29 cellular contexts compared by ENCODE assay signal in genomic region chr5:102890133-102890532, GRCh38.
"Had no signal": no experiment of that assay in that cellular context is flagged by ENCODE, and none has a peak within 500 bp of the region (broad histone marks: within the 10 kb centered on the region; RNA-seq: fewer than 3 reads in every experiment).

No MANE protein-coding gene starts in this region.

- ATAC-seq: heart left ventricle; right lobe of liver; stimulated activated memory B cell treated with anti-CD40 and anti-IgM and Interleukin-4, amounts not matched to agents 10 μg/mL and 1 μg/mL and 100 μg/mL, for 72 hours; stimulated activated naive CD8-positive, alpha-beta T cell treated with anti-CD3 and anti-CD28 coated beads, Interleukin-15, amount 100 ng/mL, for 72 hours had no signal

- H3K4me3 ChIP-seq: heart left ventricle, left ventricle myocardium inferior, lung, right atrium auricular region, right lobe of liver, smooth muscle cell, testis, thyroid gland, transverse colon, upper lobe of left lung had no signal

- H3K36me3 ChIP-seq: heart left ventricle, left ventricle myocardium inferior, neutrophil, right lobe of liver, thyroid gland, transverse colon, upper lobe of left lung had no signal

- H3K9me3 Mint-ChIP-seq: mesothelial cell of epicardium; naive B cell; nephron; stimulated activated memory B cell treated with anti-CD40 and anti-IgM and Interleukin-4, amounts not matched to agents 10 μg/mL and 1 μg/mL and 100 μg/mL, for 72 hours; stimulated activated naive CD8-positive, alpha-beta T cell treated with anti-CD3 and anti-CD28 coated beads, Interleukin-15, amount 100 ng/mL, for 72 hours had no signal

- H3K9ac ChIP-seq: parathyroid adenoma had no signal

- H3K4me1 Mint-ChIP-seq: naive B cell; nephron; stimulated activated memory B cell treated with anti-CD40 and anti-IgM and Interleukin-4, amounts not matched to agents 10 μg/mL and 1 μg/mL and 100 μg/mL, for 72 hours; stimulated activated naive CD8-positive, alpha-beta T cell treated with anti-CD3 and anti-CD28 coated beads, Interleukin-15, amount 100 ng/mL, for 72 hours had no signal

- H3K27ac Mint-ChIP-seq: naive B cell; nephron; progenitor cell of endocrine pancreas; stimulated activated memory B cell treated with anti-CD40 and anti-IgM and Interleukin-4, amounts not matched to agents 10 μg/mL and 1 μg/mL and 100 μg/mL, for 72 hours; stimulated activated naive CD8-positive, alpha-beta T cell treated with anti-CD3 and anti-CD28 coated beads, Interleukin-15, amount 100 ng/mL, for 72 hours had no signal

- H3K27ac ChIP-seq: heart left ventricle, left ventricle myocardium inferior, neutrophil, parathyroid adenoma, right lobe of liver, testis, thyroid gland, transverse colon, upper lobe of left lung had no signal

- DNase-seq: heart left ventricle; hypothalamus; islet precursor cell; left ventricle myocardium inferior; mesendoderm; naive B cell; occipital lobe; right lobe of liver; stimulated activated CD4-positive, alpha-beta T cell treated with anti-CD3 and anti-CD28 coated beads, Interleukin-1b, Interleukin-23, amount 100 ng/mL, for 48 hours; stimulated activated CD4-positive, alpha-beta T cell treated with anti-CD3 and anti-CD28 coated beads, Interleukin-2, amount 100 ng/mL, for 48 hours; stimulated activated CD4-positive, alpha-beta T cell treated with anti-CD3 and anti-CD28 coated beads, Interleukin-4, amount 100 ng/mL, for 4 hours; stimulated activated CD8-positive, alpha-beta memory T cell treated with anti-CD3 and anti-CD28 coated beads, Interleukin-4, amount 100 ng/mL, for 48 hours; stimulated activated naive CD4-positive, alpha-beta T cell treated with Interleukin-2 at 50 U/mL for 16 hours; stimulated activated naive CD8-positive, alpha-beta T cell treated with anti-CD3 and anti-CD28 coated beads, Interleukin-15, amount 100 ng/mL, for 72 hours; substantia nigra; testis; thyroid gland; transverse colon; upper lobe of left lung had no signal

- H3K27me3 ChIP-seq: heart left ventricle, neutrophil, right atrium auricular region, right lobe of liver, testis, thyroid gland, transverse colon, upper lobe of left lung had no signal

- H3K9me3 ChIP-seq: heart left ventricle, left ventricle myocardium inferior, neutrophil, right atrium auricular region, right lobe of liver, testis, thyroid gland, transverse colon, upper lobe of left lung had no signal

- H3K4me2 ChIP-seq: smooth muscle cell had no signal

- H3K4me3 Mint-ChIP-seq: mesothelial cell of epicardium; naive B cell; nephron; neural crest cell; stimulated activated memory B cell treated with anti-CD40 and anti-IgM and Interleukin-4, amounts not matched to agents 10 μg/mL and 1 μg/mL and 100 μg/mL, for 72 hours; stimulated activated naive CD8-positive, alpha-beta T cell treated with anti-CD3 and anti-CD28 coated beads, Interleukin-15, amount 100 ng/mL, for 72 hours had no signal

- H3K36me3 Mint-ChIP-seq: mesothelial cell of epicardium, naive B cell had no signal

- H2AFZ ChIP-seq: parathyroid adenoma had no signal

- H3K4me1 ChIP-seq: parathyroid adenoma, right lobe of liver, testis, thyroid gland, transverse colon, upper lobe of left lung had no signal

- H3K27me3 Mint-ChIP-seq: stimulated activated memory B cell treated with anti-CD40 and anti-IgM and Interleukin-4, amounts not matched to agents 10 μg/mL and 1 μg/mL and 100 μg/mL, for 72 hours; stimulated activated naive CD8-positive, alpha-beta T cell treated with anti-CD3 and anti-CD28 coated beads, Interleukin-15, amount 100 ng/mL, for 72 hours had no signal
